Comparison of ENCODE assay signal across 23 cellular contexts in genomic region chr17:79865351-79866210, GRCh38.
"Had no signal": no experiment of that assay in that cellular context is flagged by ENCODE, and none has a peak within 500 bp of the region (broad histone marks: within the 10 kb centered on the region; RNA-seq: fewer than 3 reads in every experiment).

No MANE protein-coding gene starts in this region.

- H3K4me3 ChIP-seq: body of pancreas, cardiac muscle cell, gastroesophageal sphincter, lung, thyroid gland had no signal

- DNase-seq: activated CD4-positive, alpha-beta T cell treated with anti-CD3 and anti-CD28 coated beads for 1 hour; activated CD4-positive, alpha-beta T cell treated with anti-CD3 and anti-CD28 coated beads, Interleukin-2, amount 50 U/mL, for 4 hours; activated CD8-positive, alpha-beta memory T cell treated with anti-CD3 and anti-CD28 coated beads for 24 hours; activated CD8-positive, alpha-beta memory T cell treated with anti-CD3 and anti-CD28 coated beads, Interleukin-2, amount 50 U/mL, for 48 hours; activated naive CD4-positive, alpha-beta T cell treated with anti-CD3 and anti-CD28 coated beads for 36 hours; activated T-cell treated with anti-CD3 and anti-CD28 coated beads, Interleukin-2, amount 50 U/mL, for 4 hours; body of pancreas; cortex of kidney; head of caudate nucleus; hypothalamus; left colon; naive B cell; occipital lobe; retina; stimulated activated CD4-positive, alpha-beta T cell treated with anti-CD3 and anti-CD28 coated beads, Interleukin-4, amount 100 ng/mL, for 24 hours; stimulated activated naive CD8-positive, alpha-beta T cell treated with anti-CD3 and anti-CD28 coated beads, Interleukin-15, Interleukin-2, amounts not matched to agents 100 U/mL and 50 U/mL, for 24 hours; substantia nigra; thyroid gland; WERI-Rb-1 had no signal

- H3K9me3 ChIP-seq: body of pancreas, gastroesophageal sphincter, thyroid gland had no signal

- H3K36me3 ChIP-seq: cardiac muscle cell, gastroesophageal sphincter, thyroid gland, WERI-Rb-1 had no signal

- H3K27me3 ChIP-seq: body of pancreas, cardiac muscle cell, thyroid gland had no signal

- H3K27ac ChIP-seq: body of pancreas, cardiac muscle cell, epithelial cell of prostate, gastroesophageal sphincter, thyroid gland, WERI-Rb-1 had no signal

- ATAC-seq: activated T-cell treated with anti-CD3 and anti-CD28 coated beads, Interleukin-2, amount 50 U/mL, for 4 hours; body of pancreas; gastroesophageal sphincter; left colon; stimulated activated naive CD8-positive, alpha-beta T cell treated with anti-CD3 and anti-CD28 coated beads, Interleukin-15, Interleukin-2, amounts not matched to agents 100 U/mL and 50 U/mL, for 24 hours had no signal

- H3K4me1 ChIP-seq: body of pancreas, gastroesophageal sphincter had no signal
